Comparison of ENCODE assay signal across 1 cellular context in genomic region chr21:44703731-44704635, GRCh38.
TF ChIP-seq lines count a peak whose summit lies in the region.

No MANE protein-coding gene starts in this region.

TF ChIP-seq in WTC11, 78 proteins besides CTCF, POLR2A, EP300 and RAD21 (continued from another document):
- TF ChIP-seq GABPB1 (CRISPR knock-in tag; IDR thresholded peaks at IDR 0.05), result no peak
TF ChIP-seq in WTC11: peak in this region for 0.
